In genomic region chr17:77704048-77704815, GRCh38 we compare ENCODE assay signal across 20 cellular contexts.
DNase-seq lines count a peak whose midpoint lies in the region; ATAC-seq and TF ChIP-seq lines count a peak whose summit lies in the region.
"Had no signal": no experiment of that assay in that cellular context is flagged by ENCODE, and none has a peak within 500 bp of the region (broad histone marks: within the 10 kb centered on the region; RNA-seq: fewer than 3 reads in every experiment).

No MANE protein-coding gene starts in this region.

- no peak for ATAC-seq in activated T-cell treated with anti-CD3 and anti-CD28 coated beads, Interleukin-2, amount 50 U/mL, for 4 hours

- H3K27me3 ChIP-seq in subcutaneous abdominal adipose tissue (ENCODE audit: control insufficient read depth in 5 of 5, insufficient read depth in 4 of 5, low read length in 5 of 5) = peaks cover 0 to 10% (median 4%) of the 10 kb centered on the region in 5 donors

- no peak overlapping the region for H3K4me3 ChIP-seq in HEK293 (ENCODE audit: low read depth, low read length)
- H3K4me3 ChIP-seq in subcutaneous abdominal adipose tissue (ENCODE audit: low read depth in 1 of 5, low read length in 5 of 5) = peak overlapping the region in 3 of 5 donors; percentile 4 to 27 (median 6)
- H3K4me3 ChIP-seq: HAP-1 had no signal

- H3K9ac ChIP-seq in subcutaneous abdominal adipose tissue (ENCODE audit: low read length in 5 of 5) = no peak overlapping the region

- H3K9me3 ChIP-seq in HEK293 (ENCODE audit: control insufficient read depth, insufficient read depth, low read depth, low read length) (no peaks in the 10 kb centered on the region; the same call in 1 of the 2 replicates), subcutaneous abdominal adipose tissue (ENCODE audit: control insufficient read depth in 5 of 5, low read length in 5 of 5) (peaks cover 20 to 44% (median 35%) of the 10 kb centered on the region in 5 donors)

- H3K9me3 Mint-ChIP-seq in activated T-cell treated with anti-CD3 and anti-CD28 coated beads, Interleukin-2, amount 50 U/mL, for 4 hours = peaks cover 37% of the 10 kb centered on the region

- H3K36me3 Mint-ChIP-seq in activated T-cell treated with anti-CD3 and anti-CD28 coated beads, Interleukin-2, amount 50 U/mL, for 4 hours (ENCODE audit: insufficient read depth) = no peaks in the 10 kb centered on the region

- no peak for TF ChIP-seq CTCF in HEK293 (tag by site-specific recombination; IDR thresholded peaks at IDR 0.05)

- DNase-seq in activated effector memory CD4-positive, alpha-beta T cell treated with anti-CD3 and anti-CD28 coated beads, Interleukin-2, amount 50 U/mL, for 16 hours = peak; percentile 25
- DNase-seq in activated effector memory CD4-positive, alpha-beta T cell treated with Interleukin-2 at 50 U/mL for 16 hours = no peak
- DNase-seq in islet precursor cell (peak; percentile 28), SIG-M5 treated with dmso at 0.1 percent for 504 hours (lab: John Stamatoyannopoulos, UW; ENCODE audit: unreplicated experiment) (no peak), NCI-H2029 (lab: John Stamatoyannopoulos, UW) (no peak)
- no peak for DNase-seq in activated T-cell treated with anti-CD3 and anti-CD28 coated beads, Interleukin-2, amount 50 U/mL, for 4 hours
- DNase-seq: ACHN; C1 segment of cervical spinal cord; CD4-positive, alpha-beta T cell; DMS153; DMS79 treated with DMSO at 0.1 percent for 48 hours; EL; GDM1; GOT3; HFFc6 had no signal

- peaks cover 3% of the 10 kb centered on the region for H3K27me3 Mint-ChIP-seq in activated T-cell treated with anti-CD3 and anti-CD28 coated beads, Interleukin-2, amount 50 U/mL, for 4 hours (ENCODE audit: low read depth)
- H3K27me3 Mint-ChIP-seq: CD4-positive, alpha-beta T cell had no signal

- no peak overlapping the region for H3K4me3 Mint-ChIP-seq in activated T-cell treated with anti-CD3 and anti-CD28 coated beads, Interleukin-2, amount 50 U/mL, for 4 hours
- H3K4me3 Mint-ChIP-seq: B cell; CD4-positive, alpha-beta T cell; HFFc6 had no signal

- H3K4me1 Mint-ChIP-seq in activated T-cell treated with anti-CD3 and anti-CD28 coated beads, Interleukin-2, amount 50 U/mL, for 4 hours (ENCODE audit: low read depth) = peaks cover 2% of the 10 kb centered on the region
- H3K4me1 Mint-ChIP-seq: B cell had no signal

- POLR2A ChIA-PET in HEK293 (lab: Yijun Ruan, JAX) = no interaction called here

- H3K27ac ChIP-seq in HEK293 (ENCODE audit: extremely low read depth, low read depth, low read length) = no peak overlapping the region
- no peak overlapping the region for H3K27ac ChIP-seq in subcutaneous abdominal adipose tissue (ENCODE audit: low read depth, low read length)
- H3K27ac ChIP-seq: HL-60 had no signal

- CTCF ChIA-PET in HEK293 (lab: Yijun Ruan, JAX) = no interaction called here

- no peaks in the 10 kb centered on the region for H3K36me3 ChIP-seq in HEK293 (ENCODE audit: control insufficient read depth in 2 of 2, insufficient read depth in 1 of 2, low read length in 2 of 2)
- H3K36me3 ChIP-seq in subcutaneous abdominal adipose tissue (ENCODE audit: control insufficient read depth in 5 of 5, insufficient read depth in 5 of 5, low read length in 5 of 5) = no peaks in the 10 kb centered on the region
- H3K36me3 ChIP-seq: HAP-1 had no signal

- H3K4me1 ChIP-seq in HEK293 (ENCODE audit: control insufficient read depth, insufficient read depth, low read length) = no peaks in the 10 kb centered on the region
- H3K4me1 ChIP-seq in subcutaneous abdominal adipose tissue (ENCODE audit: control insufficient read depth in 5 of 5, insufficient read depth in 5 of 5, low read length in 5 of 5) = no peaks in the 10 kb centered on the region
- H3K4me1 ChIP-seq: HAP-1 had no signal

TF ChIP-seq in HEK293, 187 proteins besides CTCF, POLR2A, EP300 and RAD21:
- TF ChIP-seq ZNF133 (tag by site-specific recombination; IDR thresholded peaks at IDR 0.05) (peak; percentile 92), SETDB1 (IDR thresholded peaks at IDR 0.05; ENCODE audit: insufficient read length, low read length) (peak; percentile 66), ZNF24 (tag by site-specific recombination; IDR thresholded peaks at IDR 0.05) (no peak), ZNF175 (tag by site-specific recombination; IDR thresholded peaks at IDR 0.05) (no peak), TRIM28 (IDR thresholded peaks at IDR 0.05; ENCODE audit: borderline replicate concordance, low read length) (peak; percentile 17; the same call in 1 of the 2 replicates)

Comparison
In these comparisons a context has a peak if more than half of its experiments do, and no peak if none do; other contexts are left out.
1. DNase-seq: peak in activated effector memory CD4-positive, alpha-beta T cell treated with anti-CD3 and anti-CD28 coated beads, Interleukin-2, amount 50 U/mL, for 16 hours (single experiment) and islet precursor cell (single experiment); none in activated effector memory CD4-positive, alpha-beta T cell treated with Interleukin-2 at 50 U/mL for 16 hours (single experiment), SIG-M5 treated with dmso at 0.1 percent for 504 hours (single experiment), activated T-cell treated with anti-CD3 and anti-CD28 coated beads, Interleukin-2, amount 50 U/mL, for 4 hours (single experiment) and NCI-H2029 (single experiment).